In genomic region chr6:845581-845980, GRCh38 we compare ENCODE assay signal across 27 cellular contexts.
"Had no signal": no experiment of that assay in that cellular context is flagged by ENCODE, and none has a peak within 500 bp of the region (broad histone marks: within the 10 kb centered on the region; RNA-seq: fewer than 3 reads in every experiment).

No MANE protein-coding gene starts in this region.

- H3K9ac ChIP-seq: neural progenitor cell, parathyroid adenoma had no signal

- H3K9me3 Mint-ChIP-seq: natural killer cell; stimulated activated naive CD8-positive, alpha-beta T cell treated with anti-CD3 and anti-CD28 coated beads, Interleukin-15, Interleukin-2, amounts not matched to agents 100 ng/mL and 50 ng/mL, for 24 hours had no signal

- H3K36me3 ChIP-seq: neural progenitor cell, ovary, right lobe of liver, sigmoid colon, stomach, tibial artery, transverse colon, upper lobe of right lung, uterus had no signal

- H3K27ac ChIP-seq: neural progenitor cell, ovary, parathyroid adenoma, psoas muscle, right lobe of liver, sigmoid colon, stomach, tibial artery, transverse colon, upper lobe of right lung, uterus had no signal

- FAIRE-seq: small intestine had no signal

- DNase-seq: natural killer cell; occipital lobe; ovary; posterior cingulate gyrus; psoas muscle; right lobe of liver; sigmoid colon; small intestine; stimulated activated CD4-positive, alpha-beta T cell treated with anti-CD3 and anti-CD28 coated beads, Interleukin-15, amount 100 ng/mL, for 24 hours; stimulated activated CD4-positive, alpha-beta T cell treated with anti-CD3 and anti-CD28 coated beads, Interleukin-2, amount 100 ng/mL, for 24 hours; stimulated activated CD4-positive, alpha-beta T cell treated with anti-CD3 and anti-CD28 coated beads, Interleukin-2, amount 100 ng/mL, for 48 hours; stimulated activated CD4-positive, alpha-beta T cell treated with anti-CD3 and anti-CD28 coated beads, Interleukin-4, amount 100 ng/mL, for 24 hours; stimulated activated naive B cell treated with anti-CD40 and anti-IgM and Interleukin-4, amounts not matched to agents 10 μg/mL and 1 μg/mL and 100 μg/mL, for 72 hours; stimulated activated naive CD4-positive, alpha-beta T cell treated with Interleukin-2 at 50 U/mL for 16 hours; stomach; tibial artery; transverse colon; upper lobe of right lung; uterus had no signal

- H3K4me2 ChIP-seq: neural progenitor cell had no signal

- H3K27me3 ChIP-seq: neural progenitor cell, ovary, right lobe of liver, sigmoid colon, stomach, transverse colon, upper lobe of right lung, uterus had no signal

- H2AFZ ChIP-seq: neural progenitor cell, parathyroid adenoma had no signal

- H3K4me1 ChIP-seq: neural progenitor cell, parathyroid adenoma, psoas muscle, right lobe of liver, sigmoid colon, tibial artery, transverse colon, upper lobe of right lung, uterus had no signal

- H3K36me3 Mint-ChIP-seq: natural killer cell; neural progenitor cell; stimulated activated effector memory CD8-positive, alpha-beta T cell treated with anti-CD3 and anti-CD28 coated beads, Interleukin-12 subunit alpha, Interleukin-12 subunit beta, amount 100 ng/mL, for 72 hours; type B pancreatic cell had no signal

- H3K79me2 ChIP-seq: parathyroid adenoma had no signal

- H3K4me1 Mint-ChIP-seq: natural killer cell; stimulated activated effector memory CD8-positive, alpha-beta T cell treated with anti-CD3 and anti-CD28 coated beads, Interleukin-12 subunit alpha, Interleukin-12 subunit beta, amount 100 ng/mL, for 72 hours had no signal

- H3K27me3 Mint-ChIP-seq: progenitor cell of endocrine pancreas had no signal

- H3K9me3 ChIP-seq: psoas muscle, right lobe of liver, stomach, tibial artery, transverse colon, upper lobe of right lung, uterus had no signal

- H3K4me3 ChIP-seq: neural progenitor cell, ovary, psoas muscle, right lobe of liver, sigmoid colon, stomach, tibial artery, transverse colon, upper lobe of right lung, uterus had no signal

- H3K27ac Mint-ChIP-seq: natural killer cell; nephron; neural progenitor cell; progenitor cell of endocrine pancreas; stimulated activated effector memory CD8-positive, alpha-beta T cell treated with anti-CD3 and anti-CD28 coated beads, Interleukin-12 subunit alpha, Interleukin-12 subunit beta, amount 100 ng/mL, for 72 hours; stimulated activated naive B cell treated with anti-CD40 and anti-IgM and Interleukin-4, amounts not matched to agents 10 μg/mL and 1 μg/mL and 100 μg/mL, for 72 hours; stimulated activated naive CD8-positive, alpha-beta T cell treated with anti-CD3 and anti-CD28 coated beads, Interleukin-15, Interleukin-2, amounts not matched to agents 100 ng/mL and 50 ng/mL, for 24 hours; type B pancreatic cell had no signal

- H3K4me3 Mint-ChIP-seq: natural killer cell; nephron; neural progenitor cell; stimulated activated effector memory CD8-positive, alpha-beta T cell treated with anti-CD3 and anti-CD28 coated beads, Interleukin-12 subunit alpha, Interleukin-12 subunit beta, amount 100 ng/mL, for 72 hours; stimulated activated naive B cell treated with anti-CD40 and anti-IgM and Interleukin-4, amounts not matched to agents 10 μg/mL and 1 μg/mL and 100 μg/mL, for 72 hours; stimulated activated naive CD8-positive, alpha-beta T cell treated with anti-CD3 and anti-CD28 coated beads, Interleukin-15, Interleukin-2, amounts not matched to agents 100 ng/mL and 50 ng/mL, for 24 hours; type B pancreatic cell had no signal

- ATAC-seq: natural killer cell; psoas muscle; right cardiac atrium; right lobe of liver; stimulated activated effector memory CD8-positive, alpha-beta T cell treated with anti-CD3 and anti-CD28 coated beads, Interleukin-12 subunit alpha, Interleukin-12 subunit beta, amount 100 ng/mL, for 72 hours; stimulated activated naive B cell treated with anti-CD40 and anti-IgM and Interleukin-4, amounts not matched to agents 10 μg/mL and 1 μg/mL and 100 μg/mL, for 72 hours; upper lobe of right lung had no signal
